In the genomic region with DNA sequence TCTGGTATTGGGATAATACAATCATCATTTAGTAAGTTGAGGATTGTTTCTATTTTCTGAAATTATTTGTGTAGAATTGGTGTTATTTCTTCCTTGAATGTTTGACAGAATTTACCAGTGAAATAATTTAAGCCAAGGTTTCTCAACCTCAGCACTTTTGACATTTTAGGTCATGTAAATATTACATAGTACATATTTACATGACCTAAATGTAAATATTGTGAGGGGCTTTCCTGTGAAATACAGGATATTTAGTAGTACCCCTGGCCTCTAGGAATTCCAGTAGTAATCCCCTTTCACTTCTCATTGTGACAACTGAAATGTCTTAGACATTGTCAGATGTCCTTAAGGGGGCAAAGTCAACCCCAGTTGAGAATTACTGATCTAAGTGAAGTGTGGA, we compare ENCODE assay signal across 8 cellular contexts.
"Had no signal": no experiment of that assay in that cellular context is flagged by ENCODE, and none has a peak within 500 bp of the region (broad histone marks: within the 10 kb centered on the region; RNA-seq: fewer than 3 reads in every experiment).

No MANE protein-coding gene starts in this region.

- FAIRE-seq: H1, H54, HTR-8/SVneo had no signal

- H2AFZ ChIP-seq: GM23338 had no signal

- H3K4me3 ChIP-seq: GM23338 had no signal

- H3K4me2 ChIP-seq: GM23338 had no signal

- ATAC-seq: GM23338 had no signal

- DNase-seq: H9, HCEC 1CT, Kasumi-1, KG1 had no signal
